Comparison of ENCODE assay signal across 1 cellular context in the genomic region with DNA sequence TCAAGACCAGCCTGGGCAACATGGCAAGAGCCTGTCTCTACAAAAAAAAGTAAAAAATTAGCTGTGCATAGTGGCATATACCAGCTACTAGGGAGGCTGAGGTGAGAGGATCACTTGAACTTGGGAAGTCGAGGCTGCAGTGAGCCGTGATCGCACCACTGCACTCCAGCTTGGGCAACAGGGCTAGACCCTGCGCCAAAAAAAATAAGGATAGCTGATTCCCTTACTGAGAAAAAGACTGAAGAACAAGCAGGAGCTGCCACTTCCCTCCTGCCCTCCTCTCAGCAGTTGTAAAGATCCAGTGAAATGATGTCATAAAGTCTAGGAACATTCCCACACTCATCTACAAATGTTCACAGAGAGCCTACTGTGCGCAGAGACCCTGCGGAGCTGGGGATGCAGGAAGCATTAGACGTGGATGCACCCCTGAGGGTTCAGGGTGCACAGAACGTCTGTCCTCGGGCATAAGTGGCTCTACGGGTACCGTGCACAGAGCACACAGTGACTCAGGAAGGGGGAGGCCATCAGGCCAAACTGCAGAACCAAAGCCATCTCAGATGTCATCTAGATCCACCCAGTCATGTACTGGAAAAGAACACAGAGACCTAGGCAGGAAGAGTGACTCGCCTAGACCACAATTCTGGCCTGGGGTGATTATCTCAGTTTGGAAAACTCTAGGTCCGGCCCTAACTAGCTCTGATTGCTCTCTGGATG.
TF ChIP-seq lines count a peak whose summit lies in the region.

No MANE protein-coding gene starts in this region.

TF ChIP-seq in HEK293, 187 proteins besides CTCF, POLR2A, EP300 and RAD21 (continued from another document):
- TF ChIP-seq ZNF701 (tag by site-specific recombination; IDR thresholded peaks at IDR 0.05): no peak
- no peak for TF ChIP-seq ELK4 (IDR thresholded peaks at IDR 0.05; ENCODE audit: borderline replicate concordance, low read depth, low read length)
- TF ChIP-seq ZNF239 (tag by site-specific recombination; IDR thresholded peaks at IDR 0.05): no peak
- peak; percentile 48 for TF ChIP-seq ZBTB17 (tag by site-specific recombination; IDR thresholded peaks at IDR 0.05)
- no peak for TF ChIP-seq SCRT1 (tag by site-specific recombination; IDR thresholded peaks at IDR 0.05; ENCODE audit: borderline replicate concordance)
- no peak for TF ChIP-seq ZNF10 (tag by site-specific recombination; IDR thresholded peaks at IDR 0.05)
- TF ChIP-seq HOXC10 (CRISPR knock-in tag; IDR thresholded peaks at IDR 0.05): no peak
- TF ChIP-seq ZNF211 (tag by site-specific recombination; IDR thresholded peaks at IDR 0.05; ENCODE audit: low read depth): no peak
- no peak for TF ChIP-seq KLF1 (tag by site-specific recombination; IDR thresholded peaks at IDR 0.05)
- TF ChIP-seq ZNF596 (tag by site-specific recombination; IDR thresholded peaks at IDR 0.05): no peak
- TF ChIP-seq ZNF621 (tag by site-specific recombination; IDR thresholded peaks at IDR 0.05): no peak
- TF ChIP-seq ZNF530 (tag by site-specific recombination; IDR thresholded peaks at IDR 0.05; ENCODE audit: low read depth): no peak
- TF ChIP-seq ZNF391 (tag by site-specific recombination; IDR thresholded peaks at IDR 0.05; ENCODE audit: borderline replicate concordance, low read depth): no peak
- peak; percentile 65 for TF ChIP-seq ZNF629 (tag by site-specific recombination; IDR thresholded peaks at IDR 0.05)
- no peak for TF ChIP-seq ZSCAN18 (tag by site-specific recombination; IDR thresholded peaks at IDR 0.05)
- TF ChIP-seq MEIS1 (CRISPR knock-in tag; IDR thresholded peaks at IDR 0.05; ENCODE audit: borderline replicate concordance): no peak
- TF ChIP-seq, protein P1, sequence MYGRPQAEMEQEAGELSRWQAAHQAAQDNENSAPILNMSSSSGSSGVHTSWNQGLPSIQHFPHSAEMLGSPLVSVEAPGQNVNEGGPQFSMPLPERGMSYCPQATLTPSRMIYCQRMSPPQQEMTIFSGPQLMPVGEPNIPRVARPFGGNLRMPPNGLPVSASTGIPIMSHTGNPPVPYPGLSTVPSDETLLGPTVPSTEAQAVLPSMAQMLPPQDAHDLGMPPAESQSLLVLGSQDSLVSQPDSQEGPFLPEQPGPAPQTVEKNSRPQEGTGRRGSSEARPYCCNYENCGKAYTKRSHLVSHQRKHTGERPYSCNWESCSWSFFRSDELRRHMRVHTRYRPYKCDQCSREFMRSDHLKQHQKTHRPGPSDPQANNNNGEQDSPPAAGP (tag by site-specific recombination; IDR thresholded peaks at IDR 0.05): peak; percentile 56; the same call in 1 of the 2 replicates
- no peak for TF ChIP-seq ZNF585B (tag by site-specific recombination; IDR thresholded peaks at IDR 0.05)
- TF ChIP-seq, protein P2, sequence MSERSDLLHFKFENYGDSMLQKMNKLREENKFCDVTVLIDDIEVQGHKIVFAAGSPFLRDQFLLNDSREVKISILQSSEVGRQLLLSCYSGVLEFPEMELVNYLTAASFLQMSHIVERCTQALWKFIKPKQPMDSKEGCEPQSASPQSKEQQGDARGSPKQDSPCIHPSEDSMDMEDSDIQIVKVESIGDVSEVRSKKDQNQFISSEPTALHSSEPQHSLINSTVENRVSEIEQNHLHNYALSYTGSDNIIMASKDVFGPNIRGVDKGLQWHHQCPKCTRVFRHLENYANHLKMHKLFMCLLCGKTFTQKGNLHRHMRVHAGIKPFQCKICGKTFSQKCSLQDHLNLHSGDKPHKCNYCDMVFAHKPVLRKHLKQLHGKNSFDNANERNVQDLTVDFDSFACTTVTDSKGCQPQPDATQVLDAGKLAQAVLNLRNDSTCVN (tag by site-specific recombination; optimal IDR thresholded peaks at IDR 0.05): no peak
- peak; percentile 82 for TF ChIP-seq ZNF600 (tag by site-specific recombination; IDR thresholded peaks at IDR 0.05)
- TF ChIP-seq ZNF174 (tag by site-specific recombination; IDR thresholded peaks at IDR 0.05): no peak
- TF ChIP-seq PATZ1 (tag by site-specific recombination; IDR thresholded peaks at IDR 0.05): no peak
- no peak for TF ChIP-seq GLIS1 (tag by site-specific recombination; IDR thresholded peaks at IDR 0.05)
- no peak for TF ChIP-seq ZNF140 (tag by site-specific recombination; IDR thresholded peaks at IDR 0.05)
- TF ChIP-seq TRIM28 (IDR thresholded peaks at IDR 0.05; ENCODE audit: borderline replicate concordance, low read length): no peak
- TF ChIP-seq, protein P3, sequence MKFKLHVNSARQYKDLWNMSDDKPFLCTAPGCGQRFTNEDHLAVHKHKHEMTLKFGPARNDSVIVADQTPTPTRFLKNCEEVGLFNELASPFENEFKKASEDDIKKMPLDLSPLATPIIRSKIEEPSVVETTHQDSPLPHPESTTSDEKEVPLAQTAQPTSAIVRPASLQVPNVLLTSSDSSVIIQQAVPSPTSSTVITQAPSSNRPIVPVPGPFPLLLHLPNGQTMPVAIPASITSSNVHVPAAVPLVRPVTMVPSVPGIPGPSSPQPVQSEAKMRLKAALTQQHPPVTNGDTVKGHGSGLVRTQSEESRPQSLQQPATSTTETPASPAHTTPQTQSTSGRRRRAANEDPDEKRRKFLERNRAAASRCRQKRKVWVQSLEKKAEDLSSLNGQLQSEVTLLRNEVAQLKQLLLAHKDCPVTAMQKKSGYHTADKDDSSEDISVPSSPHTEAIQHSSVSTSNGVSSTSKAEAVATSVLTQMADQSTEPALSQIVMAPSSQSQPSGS (tag by site-specific recombination; IDR thresholded peaks at IDR 0.05; ENCODE audit: low read depth): no peak
- no peak for TF ChIP-seq ZNF747 (tag by site-specific recombination; IDR thresholded peaks at IDR 0.05)
- no peak for TF ChIP-seq RBAK (tag by site-specific recombination; IDR thresholded peaks at IDR 0.05)
- TF ChIP-seq ZBTB49 (tag by site-specific recombination; IDR thresholded peaks at IDR 0.05; ENCODE audit: low read depth): no peak
- TF ChIP-seq HIC1 (tag by site-specific recombination; IDR thresholded peaks at IDR 0.05): 0 out of 2 replicates have a peak, but pooled peaks have one; percentile 14
- no peak for TF ChIP-seq ZNF560 (tag by site-specific recombination; IDR thresholded peaks at IDR 0.05; ENCODE audit: borderline replicate concordance)
- TF ChIP-seq ZNF184 (tag by site-specific recombination; IDR thresholded peaks at IDR 0.05): no peak
- no peak for TF ChIP-seq ZNF157 (tag by site-specific recombination; IDR thresholded peaks at IDR 0.05)
- peak; percentile 56; the same call in 1 of the 2 replicates for TF ChIP-seq INSM2 (tag by site-specific recombination; IDR thresholded peaks at IDR 0.05)
- no peak for TF ChIP-seq ZBTB6 (tag by site-specific recombination; IDR thresholded peaks at IDR 0.05)
- TF ChIP-seq ZNF837 (tag by site-specific recombination; IDR thresholded peaks at IDR 0.05): no peak
- TF ChIP-seq ZNF132 (tag by site-specific recombination; IDR thresholded peaks at IDR 0.05; ENCODE audit: borderline replicate concordance): no peak
- TF ChIP-seq PRDM1 (tag by site-specific recombination; IDR thresholded peaks at IDR 0.05): no peak
